In the genomic region with DNA sequence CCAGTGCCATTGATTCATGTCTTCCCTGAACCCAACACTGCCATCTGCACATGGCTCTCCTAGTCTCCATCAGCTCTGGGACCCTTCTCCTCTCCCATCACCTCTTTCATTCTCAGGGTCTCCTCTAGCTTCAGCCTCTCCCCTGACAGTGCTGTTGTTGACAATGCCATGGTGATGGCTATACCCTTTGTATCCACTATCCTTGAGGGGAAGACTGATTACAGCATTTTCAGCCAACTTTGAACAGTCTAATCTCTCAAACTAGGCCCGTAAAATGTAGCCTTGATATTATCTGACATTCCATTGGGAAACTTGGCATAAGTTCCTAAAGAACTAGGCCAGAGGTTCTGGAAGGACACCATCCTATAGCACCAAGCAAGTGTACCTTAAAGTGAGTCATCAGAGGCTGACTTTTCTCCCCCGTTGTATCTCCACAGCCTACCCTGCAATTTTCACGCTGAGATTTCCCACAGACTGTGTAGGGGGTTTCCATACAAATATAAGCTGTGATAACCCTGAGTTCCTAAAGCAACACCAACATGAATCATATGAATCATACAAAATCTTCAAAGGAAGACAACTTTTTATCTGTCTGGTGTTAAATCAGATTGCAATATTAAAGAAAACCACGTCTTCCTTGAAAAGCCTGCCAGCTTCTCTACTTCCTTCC, we compare ENCODE assay signal across 25 cellular contexts. TPM values are rescaled to one million over a fixed set of nuclear protein-coding genes. Genes with fewer than 3 reads are reported as not detected.
DNase-seq lines count a peak whose midpoint lies in the region; ATAC-seq, FAIRE-seq and TF ChIP-seq lines count a peak whose summit lies in the region.
"Had no signal": no experiment of that assay in that cellular context is flagged by ENCODE, and none has a peak within 500 bp of the region (broad histone marks: within the 10 kb centered on the region; RNA-seq: fewer than 3 reads in every experiment).

No MANE protein-coding gene starts in this region.

- H3K9me3 Mint-ChIP-seq in activated naive CD4-positive, alpha-beta T cell treated with anti-CD3 and anti-CD28 coated beads, Interleukin-2, amount 50 U/mL, for 24 hours, result peaks cover 5% of the 10 kb centered on the region
- no peaks in the 10 kb centered on the region for H3K9me3 Mint-ChIP-seq in activated naive CD4-positive, alpha-beta T cell treated with anti-CD3 and anti-CD28 coated beads, Interleukin-2, amount 10 ng/mL, durations not matched to agents 7 days and 5 days
- H3K9me3 Mint-ChIP-seq in stimulated activated naive CD8-positive, alpha-beta T cell treated with anti-CD3 and anti-CD28 coated beads, Interleukin-15, amount 100 ng/mL, for 72 hours, result peaks cover 0 to 6% of the 10 kb centered on the region in 2 donors
- H3K9me3 Mint-ChIP-seq in immature natural killer cell, result peaks cover 0 to 6% (median 0%) of the 10 kb centered on the region in 6 donors
- H3K9me3 Mint-ChIP-seq: activated T-helper 1 cell treated with anti-CD3 and anti-CD28 coated beads, Interleukin-12 subunit alpha, Interleukin-12 subunit beta, Interleukin-2, Interleukin-4 antibody, amounts not matched to agents 30 ng/mL and 10 ng/mL and 1 ng/mL, durations not matched to agents 14 hours and 24 hours and 36 hours had no signal

- CTCF ChIA-PET in activated naive CD4-positive, alpha-beta T cell treated with anti-CD3 and anti-CD28 coated beads, Interleukin-2, amount 10 ng/mL, durations not matched to agents 7 days and 5 days (lab: Charles Lee), result no interaction called here

- ATAC-seq in stimulated activated naive CD8-positive, alpha-beta T cell treated with anti-CD3 and anti-CD28 coated beads, Interleukin-15, amount 100 ng/mL, for 72 hours, result peak; percentile 60
- ATAC-seq: lower lobe of right lung; naive thymus-derived CD8-positive, alpha-beta T cell had no signal

- H3K36me3 ChIP-seq in bronchial epithelial cell (ENCODE audit: control insufficient read depth, insufficient read depth, low read length), result no peaks in the 10 kb centered on the region
- H3K36me3 ChIP-seq: lower lobe of right lung, prostate gland had no signal

- H3K4me3 Mint-ChIP-seq in activated naive CD4-positive, alpha-beta T cell treated with anti-CD3 and anti-CD28 coated beads, Interleukin-2, amount 50 U/mL, for 24 hours, result no peak overlapping the region
- H3K4me3 Mint-ChIP-seq in activated naive CD4-positive, alpha-beta T cell treated with anti-CD3 and anti-CD28 coated beads, Interleukin-2, amount 10 ng/mL, durations not matched to agents 7 days and 5 days, result no peak overlapping the region
- H3K4me3 Mint-ChIP-seq in stimulated activated naive CD8-positive, alpha-beta T cell treated with anti-CD3 and anti-CD28 coated beads, Interleukin-15, amount 100 ng/mL, for 72 hours, result no peak overlapping the region
- no peak overlapping the region for H3K4me3 Mint-ChIP-seq in immature natural killer cell
- H3K4me3 Mint-ChIP-seq: activated T-helper 1 cell treated with anti-CD3 and anti-CD28 coated beads, Interleukin-12 subunit alpha, Interleukin-12 subunit beta, Interleukin-2, Interleukin-4 antibody, amounts not matched to agents 30 ng/mL and 10 ng/mL and 1 ng/mL, durations not matched to agents 14 hours and 24 hours and 36 hours; CD8-positive, alpha-beta memory T cell; naive thymus-derived CD8-positive, alpha-beta T cell had no signal

- H3K27me3 Mint-ChIP-seq in activated naive CD4-positive, alpha-beta T cell treated with anti-CD3 and anti-CD28 coated beads, Interleukin-2, amount 50 U/mL, for 24 hours, result peaks cover 1% of the 10 kb centered on the region
- peaks cover 8% of the 10 kb centered on the region for H3K27me3 Mint-ChIP-seq in activated naive CD4-positive, alpha-beta T cell treated with anti-CD3 and anti-CD28 coated beads, Interleukin-2, amount 10 ng/mL, durations not matched to agents 7 days and 5 days
- H3K27me3 Mint-ChIP-seq in stimulated activated naive CD8-positive, alpha-beta T cell treated with anti-CD3 and anti-CD28 coated beads, Interleukin-15, amount 100 ng/mL, for 72 hours, result peaks cover 21% of the 10 kb centered on the region
- H3K27me3 Mint-ChIP-seq in immature natural killer cell (ENCODE audit: low read depth in 3 of 3), result peaks cover 0 to 6% (median 2%) of the 10 kb centered on the region in 3 donors

- DNase-seq in activated naive CD4-positive, alpha-beta T cell treated with anti-CD3 and anti-CD28 coated beads, Interleukin-2, amount 10 ng/mL, durations not matched to agents 7 days and 5 days, result no peak
- DNase-seq in M059J (ENCODE audit: low read depth), result peak; percentile 6
- DNase-seq in bronchial epithelial cell (ENCODE audit: low read depth), result peak; percentile 30
- no peak for DNase-seq in stimulated activated naive CD8-positive, alpha-beta T cell treated with anti-CD3 and anti-CD28 coated beads, Interleukin-15, amount 100 ng/mL, for 72 hours
- no peak for DNase-seq in 8988T
- DNase-seq in NCI-H146 (lab: John Stamatoyannopoulos, UW), result no peak
- no peak for DNase-seq in immature natural killer cell
- DNase-seq: activated CD4-positive, alpha-beta T cell treated with anti-CD3 and anti-CD28 coated beads, Interleukin-2, amount 50 U/mL, for 48 hours; aorta; CD8-positive, alpha-beta memory T cell; lower lobe of right lung; naive thymus-derived CD8-positive, alpha-beta T cell; NCI-H1694; stimulated activated CD4-positive, alpha-beta T cell treated with anti-CD3 and anti-CD28 coated beads, Interleukin-12 subunit alpha, Interleukin-12 subunit beta, amount 100 ng/mL, for 4 hours; stimulated activated naive CD4-positive, alpha-beta T cell had no signal

- H3K4me3 ChIP-seq in bronchial epithelial cell (ENCODE audit: low read depth, low read length), result no peak overlapping the region
- H3K4me3 ChIP-seq: lower lobe of right lung, prostate gland had no signal

- no peaks in the 10 kb centered on the region for H3K36me3 Mint-ChIP-seq in activated naive CD4-positive, alpha-beta T cell treated with anti-CD3 and anti-CD28 coated beads, Interleukin-2, amount 50 U/mL, for 24 hours
- H3K36me3 Mint-ChIP-seq in activated naive CD4-positive, alpha-beta T cell treated with anti-CD3 and anti-CD28 coated beads, Interleukin-2, amount 10 ng/mL, durations not matched to agents 7 days and 5 days, result no peaks in the 10 kb centered on the region
- no peaks in the 10 kb centered on the region for H3K36me3 Mint-ChIP-seq in immature natural killer cell
- H3K36me3 Mint-ChIP-seq: CD8-positive, alpha-beta memory T cell; naive thymus-derived CD8-positive, alpha-beta T cell had no signal

- peak overlapping the region; percentile 60 for H3K27ac Mint-ChIP-seq in activated naive CD4-positive, alpha-beta T cell treated with anti-CD3 and anti-CD28 coated beads, Interleukin-2, amount 50 U/mL, for 24 hours
- no peak overlapping the region for H3K27ac Mint-ChIP-seq in activated naive CD4-positive, alpha-beta T cell treated with anti-CD3 and anti-CD28 coated beads, Interleukin-2, amount 10 ng/mL, durations not matched to agents 7 days and 5 days
- H3K27ac Mint-ChIP-seq in stimulated activated naive CD8-positive, alpha-beta T cell treated with anti-CD3 and anti-CD28 coated beads, Interleukin-15, amount 100 ng/mL, for 72 hours, result no peak overlapping the region
- no peak overlapping the region for H3K27ac Mint-ChIP-seq in immature natural killer cell
- H3K27ac Mint-ChIP-seq: activated T-helper 1 cell treated with anti-CD3 and anti-CD28 coated beads, Interleukin-12 subunit alpha, Interleukin-12 subunit beta, Interleukin-2, Interleukin-4 antibody, amounts not matched to agents 30 ng/mL and 10 ng/mL and 1 ng/mL, durations not matched to agents 14 hours and 24 hours and 36 hours had no signal

- H3K27me3 ChIP-seq in bronchial epithelial cell (ENCODE audit: control insufficient read depth, insufficient read depth, low read length), result peaks cover 2% of the 10 kb centered on the region

- FAIRE-seq in bronchial epithelial cell (lab: Jason Lieb, UNC), result no peak
- FAIRE-seq: colon, frontal cortex, GM12891, H1 had no signal

- peaks cover 8% of the 10 kb centered on the region for H3K4me1 Mint-ChIP-seq in activated naive CD4-positive, alpha-beta T cell treated with anti-CD3 and anti-CD28 coated beads, Interleukin-2, amount 50 U/mL, for 24 hours
- H3K4me1 Mint-ChIP-seq in activated naive CD4-positive, alpha-beta T cell treated with anti-CD3 and anti-CD28 coated beads, Interleukin-2, amount 10 ng/mL, durations not matched to agents 7 days and 5 days, result no peaks in the 10 kb centered on the region
- peaks cover 11% of the 10 kb centered on the region for H3K4me1 Mint-ChIP-seq in stimulated activated naive CD8-positive, alpha-beta T cell treated with anti-CD3 and anti-CD28 coated beads, Interleukin-15, amount 100 ng/mL, for 72 hours
- H3K4me1 Mint-ChIP-seq in immature natural killer cell, result no peaks in the 10 kb centered on the region
- H3K4me1 Mint-ChIP-seq: CD8-positive, alpha-beta memory T cell had no signal

- TF ChIP-seq CTCF in bronchial epithelial cell (IDR thresholded peaks at IDR 0.05; ENCODE audit: insufficient read depth, low read length, severe bottlenecking), result no peak

RNA-seq across cellular contexts. Expression of gene HAO2, which starts 5.8 kb away (rescaled TPM):
- total RNA-seq in M059J (2014; rRNA removed; shearing (Covaris generic)), result not detected in 2 replicates
- 0.13 TPM in 1 of 2 replicates, not detected in the other for total RNA-seq in bronchial epithelial cell
- not detected for polyA plus RNA-seq in immature natural killer cell
- total RNA-seq: activated T-helper 1 cell treated with anti-CD3 and anti-CD28 coated beads, Interleukin-12 subunit alpha, Interleukin-12 subunit beta, Interleukin-2, Interleukin-4 antibody, amounts not matched to agents 30 ng/mL and 10 ng/mL and 1 ng/mL, durations not matched to agents 14 hours and 24 hours and 36 hours; aorta; CD8-positive, alpha-beta memory T cell; G401; H1; lower lobe of right lung; naive thymus-derived CD8-positive, alpha-beta T cell; NCI-H460; prostate gland had no signal
- polyA plus RNA-seq: aorta; CD8-positive, alpha-beta memory T cell; H1; naive thymus-derived CD8-positive, alpha-beta T cell had no signal

RNA-seq across cellular contexts. Expression of gene HSD3B2, which starts 40.6 kb away (rescaled TPM):
- total RNA-seq in M059J (2014; rRNA removed; shearing (Covaris generic)), result not detected in 2 replicates
- total RNA-seq in bronchial epithelial cell, result not detected in 2 replicates
- polyA plus RNA-seq in immature natural killer cell, result not detected
- total RNA-seq: activated T-helper 1 cell treated with anti-CD3 and anti-CD28 coated beads, Interleukin-12 subunit alpha, Interleukin-12 subunit beta, Interleukin-2, Interleukin-4 antibody, amounts not matched to agents 30 ng/mL and 10 ng/mL and 1 ng/mL, durations not matched to agents 14 hours and 24 hours and 36 hours; CD8-positive, alpha-beta memory T cell; frontal cortex; G401; H1; lower lobe of right lung; naive thymus-derived CD8-positive, alpha-beta T cell; NCI-H460; ureter had no signal
- polyA plus RNA-seq: CD8-positive, alpha-beta memory T cell; H1; naive thymus-derived CD8-positive, alpha-beta T cell had no signal

Comparison
In these comparisons a context has a peak if more than half of its experiments do, and no peak if none do; other contexts are left out.
1. DNase-seq: peak in M059J (single experiment) and bronchial epithelial cell (single experiment); none in activated naive CD4-positive, alpha-beta T cell treated with anti-CD3 and anti-CD28 coated beads, Interleukin-2, amount 10 ng/mL, durations not matched to agents 7 days and 5 days (single experiment), stimulated activated naive CD8-positive, alpha-beta T cell treated with anti-CD3 and anti-CD28 coated beads, Interleukin-15, amount 100 ng/mL, for 72 hours (0 of 2), 8988T (single experiment), NCI-H146 (single experiment) and immature natural killer cell (0 of 3).